In genomic region chr5:14440598-14441401, GRCh38 we compare ENCODE assay signal across 9 cellular contexts.
DNase-seq lines count a peak whose midpoint lies in the region; ATAC-seq, FAIRE-seq and TF ChIP-seq lines count a peak whose summit lies in the region.
"Had no signal": no experiment of that assay in that cellular context is flagged by ENCODE, and none has a peak within 500 bp of the region (broad histone marks: within the 10 kb centered on the region; RNA-seq: fewer than 3 reads in every experiment).

No MANE protein-coding gene starts in this region.

- no peak for ATAC-seq in GM21447 (IDR thresholded peaks at IDR 0.05; ENCODE audit: unreplicated experiment)
- ATAC-seq: GM12878 had no signal

- TF ChIP-seq CTCF in astrocyte of the cerebellum (IDR thresholded peaks at IDR 0.05; ENCODE audit: low read depth, low read length, missing control alignments): no peak
- TF ChIP-seq CTCF in sigmoid colon (IDR thresholded peaks at IDR 0.05): no peak

- intact Hi-C loops in sigmoid colon (cut with DNase I): no loop called here

- TF ChIP-seq EP300 in sigmoid colon (IDR thresholded peaks at IDR 0.05): no peak

- peak overlapping the region; percentile 77 to 90 (median 82) for H3K27ac ChIP-seq in sigmoid colon

- no peaks in the 10 kb centered on the region for H3K27me3 ChIP-seq in sigmoid colon

- WGBS in sigmoid colon, 2 donors: 76 to 87% methylated on average over 40 of the region's 40 CpGs

- H3K9me3 ChIP-seq in sigmoid colon: no peaks in the 10 kb centered on the region

- peaks cover 0 to 70% (median 60%) of the 10 kb centered on the region in 4 donors for H3K4me1 ChIP-seq in sigmoid colon

- H3K4me3 ChIP-seq in astrocyte of the cerebellum (ENCODE audit: low read depth, low read length) (peak overlapping the region; percentile 45), sigmoid colon (peak overlapping the region; percentile 20 to 59 (median 50))
- H3K4me3 ChIP-seq: GM12878 had no signal

- TF ChIP-seq POLR2A in H54 (IDR thresholded peaks at IDR 0.05; ENCODE audit: low read depth, low read length): 0 out of 2 replicates have a peak, but pooled peaks have one; percentile 3
- peak; percentile 9 to 10 for TF ChIP-seq POLR2A in sigmoid colon (IDR thresholded peaks at IDR 0.05)

- in situ Hi-C loops in astrocyte of the cerebellum (cut with HindIII; ENCODE audit: low sequenced_read_pairs): no loop called here

- no peak for DNase-seq in H54 (ENCODE audit: insufficient read length, low spot score)
- DNase-seq in astrocyte of the cerebellum (ENCODE audit: low read depth): peak; percentile 85
- peak in 41 of 51 donors; percentile 14 to 79 (median 62) for DNase-seq in hypothalamus (lab: John Stamatoyannopoulos, UW)
- DNase-seq in sigmoid colon: peak; percentile 85
- no peak for DNase-seq in MV-4-11 (lab: John Stamatoyannopoulos, UW)
- DNase-seq in NCI-H1436 (lab: John Stamatoyannopoulos, UW): no peak
- no peak for DNase-seq in NCI-H446 (lab: John Stamatoyannopoulos, UW)

- peaks cover 0 to 3% (median 0%) of the 10 kb centered on the region in 4 donors for H3K36me3 ChIP-seq in sigmoid colon

- no peak for FAIRE-seq in H54 (lab: Jason Lieb, UNC)
- FAIRE-seq: GM12878 had no signal

Comparison
In these comparisons a context has a peak if more than half of its experiments do, and no peak if none do; other contexts are left out.
1. DNase-seq: peak in astrocyte of the cerebellum (single experiment), hypothalamus (41 of 51) and sigmoid colon (single experiment); none in H54 (single experiment), MV-4-11 (single experiment), NCI-H1436 (single experiment) and NCI-H446 (0 of 2).